Comparison of ENCODE assay signal across 9 cellular contexts in genomic region chr2:119231975-119232665, GRCh38. TPM values are rescaled to one million over a fixed set of nuclear protein-coding genes. Genes with fewer than 3 reads are reported as not detected.
DNase-seq lines count a peak whose midpoint lies in the region; ATAC-seq and TF ChIP-seq lines count a peak whose summit lies in the region.
"Had no signal": no experiment of that assay in that cellular context is flagged by ENCODE, and none has a peak within 500 bp of the region (broad histone marks: within the 10 kb centered on the region; RNA-seq: fewer than 3 reads in every experiment).

No MANE protein-coding gene starts in this region.

- H3K36me3 Mint-ChIP-seq in activated naive CD4-positive, alpha-beta T cell treated with anti-CD3 and anti-CD28 coated beads for 36 hours (ENCODE audit: low read depth): no peaks in the 10 kb centered on the region

- CTCF ChIA-PET in activated naive CD4-positive, alpha-beta T cell treated with anti-CD3 and anti-CD28 coated beads for 36 hours (lab: Charles Lee): no interaction called here

- peak; percentile 43 for ATAC-seq in HG02884 (IDR thresholded peaks at IDR 0.05; ENCODE audit: unreplicated experiment)
- peak; percentile 54 for ATAC-seq in stimulated activated naive CD8-positive, alpha-beta T cell treated with anti-CD3 and anti-CD28 coated beads, Interleukin-15, amount 100 ng/mL, for 72 hours

- H3K4me1 Mint-ChIP-seq in activated naive CD4-positive, alpha-beta T cell treated with anti-CD3 and anti-CD28 coated beads for 36 hours (ENCODE audit: low read depth): peaks cover 3% of the 10 kb centered on the region
- H3K4me1 Mint-ChIP-seq in stimulated activated naive CD8-positive, alpha-beta T cell treated with anti-CD3 and anti-CD28 coated beads, Interleukin-15, amount 100 ng/mL, for 72 hours: peaks cover 17% of the 10 kb centered on the region

- peak; percentile 23 for DNase-seq in activated naive CD4-positive, alpha-beta T cell treated with anti-CD3 and anti-CD28 coated beads for 36 hours
- no peak for DNase-seq in activated naive CD4-positive, alpha-beta T cell treated with anti-CD3 and anti-CD28 coated beads, Interleukin-2, amount 50 U/mL, for 16 hours
- DNase-seq in astrocyte of the spinal cord (ENCODE audit: low read depth, low spot score) (peak; percentile 57), HPDE6-E6E7 (ENCODE audit: extremely low spot score) (no peak), hypothalamus (lab: John Stamatoyannopoulos, UW) (no peak)
- no peak for DNase-seq in stimulated activated naive CD8-positive, alpha-beta T cell treated with anti-CD3 and anti-CD28 coated beads, Interleukin-15, amount 100 ng/mL, for 72 hours
- no peak for DNase-seq in central memory CD4-positive, alpha-beta T cell

- no peak overlapping the region for H3K27ac Mint-ChIP-seq in activated naive CD4-positive, alpha-beta T cell treated with anti-CD3 and anti-CD28 coated beads for 36 hours
- no peak overlapping the region for H3K27ac Mint-ChIP-seq in stimulated activated naive CD8-positive, alpha-beta T cell treated with anti-CD3 and anti-CD28 coated beads, Interleukin-15, amount 100 ng/mL, for 72 hours

- H3K9me3 Mint-ChIP-seq in activated naive CD4-positive, alpha-beta T cell treated with anti-CD3 and anti-CD28 coated beads for 36 hours: no peaks in the 10 kb centered on the region
- no peaks in the 10 kb centered on the region for H3K9me3 Mint-ChIP-seq in stimulated activated naive CD8-positive, alpha-beta T cell treated with anti-CD3 and anti-CD28 coated beads, Interleukin-15, amount 100 ng/mL, for 72 hours

- no peak for TF ChIP-seq CTCF in astrocyte of the spinal cord (IDR thresholded peaks at IDR 0.05; ENCODE audit: low read depth, low read length)

- intact Hi-C loops in activated naive CD4-positive, alpha-beta T cell treated with anti-CD3 and anti-CD28 coated beads for 36 hours (cut with micrococcal nuclease): loop anchor here (10.0 kb wide), 1 partner anchor 63 kb away; no protein-coding TSS in a partner anchor

- H3K27me3 Mint-ChIP-seq in activated naive CD4-positive, alpha-beta T cell treated with anti-CD3 and anti-CD28 coated beads for 36 hours (ENCODE audit: low read depth): no peaks in the 10 kb centered on the region
- H3K27me3 Mint-ChIP-seq in stimulated activated naive CD8-positive, alpha-beta T cell treated with anti-CD3 and anti-CD28 coated beads, Interleukin-15, amount 100 ng/mL, for 72 hours: peaks cover under 1% of the 10 kb centered on the region

- in situ Hi-C loops in astrocyte of the spinal cord (cut with HindIII; ENCODE audit: low sequenced_read_pairs): no loop called here

- H3K4me3 Mint-ChIP-seq in activated naive CD4-positive, alpha-beta T cell treated with anti-CD3 and anti-CD28 coated beads for 36 hours: no peak overlapping the region
- H3K4me3 Mint-ChIP-seq in stimulated activated naive CD8-positive, alpha-beta T cell treated with anti-CD3 and anti-CD28 coated beads, Interleukin-15, amount 100 ng/mL, for 72 hours: peak overlapping the region; percentile 12 to 43

- H3K4me3 ChIP-seq in astrocyte of the spinal cord (ENCODE audit: low read depth, low read length): no peak overlapping the region
- H3K4me3 ChIP-seq: BLaER1 treated with 17β-estradiol and CSF1 and Interleukin-3, amounts not matched to agents 10 nM and 100 nM had no signal

RNA-seq across cellular contexts. Expression of gene STEAP3, which starts 8.5 kb away (rescaled TPM):
- total RNA-seq in activated naive CD4-positive, alpha-beta T cell treated with anti-CD3 and anti-CD28 coated beads for 36 hours: under 1 TPM; 0.07 TPM

Comparison
In these comparisons a context has a peak if more than half of its experiments do, and no peak if none do; other contexts are left out.
1. DNase-seq: peak in activated naive CD4-positive, alpha-beta T cell treated with anti-CD3 and anti-CD28 coated beads for 36 hours (single experiment) and astrocyte of the spinal cord (single experiment); none in activated naive CD4-positive, alpha-beta T cell treated with anti-CD3 and anti-CD28 coated beads, Interleukin-2, amount 50 U/mL, for 16 hours (single experiment), stimulated activated naive CD8-positive, alpha-beta T cell treated with anti-CD3 and anti-CD28 coated beads, Interleukin-15, amount 100 ng/mL, for 72 hours (0 of 2), HPDE6-E6E7 (single experiment), central memory CD4-positive, alpha-beta T cell (single experiment) and hypothalamus (0 of 51).